ENCODE assay signal across 17 cellular contexts in the genomic region with DNA sequence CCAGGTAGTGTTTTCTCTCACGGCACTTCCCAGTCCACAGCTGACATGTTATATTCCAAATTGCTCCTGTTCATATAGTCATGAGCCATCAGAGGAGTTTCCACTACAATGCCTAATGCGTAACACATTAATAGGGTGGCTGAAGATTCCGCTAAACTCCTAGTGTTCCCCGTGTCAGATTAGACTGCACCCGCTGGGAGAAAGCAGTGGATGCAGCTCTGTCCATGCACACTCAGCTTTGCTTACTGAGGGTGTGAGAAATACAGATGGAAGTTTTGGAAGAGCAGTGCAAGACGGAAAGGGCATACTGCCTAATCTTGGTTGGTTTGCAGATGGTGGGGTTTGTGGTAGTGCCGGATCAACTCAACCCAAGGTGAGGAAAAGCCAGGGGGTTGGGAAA. TPM values are rescaled to one million over a fixed set of nuclear protein-coding genes. Genes with fewer than 3 reads are reported as not detected.
DNase-seq lines count a peak whose midpoint lies in the region; ATAC-seq and TF ChIP-seq lines count a peak whose summit lies in the region.
"Had no signal": no experiment of that assay in that cellular context is flagged by ENCODE, and none has a peak within 500 bp of the region (broad histone marks: within the 10 kb centered on the region; RNA-seq: fewer than 3 reads in every experiment).

No MANE protein-coding gene starts in this region.

- H3K9me3 ChIP-seq in breast epithelium (no peaks in the 10 kb centered on the region), mammary epithelial cell (replicated peaks; ENCODE audit: insufficient read depth, low read length) (no peaks in the 10 kb centered on the region), testis (no peaks in the 10 kb centered on the region)

- TF ChIP-seq CTCF in breast epithelium (IDR thresholded peaks at IDR 0.05) (no peak), mammary epithelial cell (conservative IDR thresholded peaks at IDR 0.05 in 1 of 2, IDR thresholded peaks at IDR 0.05 in 1 of 2; ENCODE audit: extremely low read depth in 1 of 2, insufficient read depth in 1 of 2, low read depth in 1 of 2, low read length in 2 of 2) (no peak), brain (conservative IDR thresholded peaks at IDR 0.05) (no peak), nephron (IDR thresholded peaks at IDR 0.05; ENCODE audit: unreplicated experiment in 3 of 3) (no peak), testis (IDR thresholded peaks at IDR 0.05) (no peak)

- H3K9me3 Mint-ChIP-seq in brain (no peaks in the 10 kb centered on the region), nephron (no peaks in the 10 kb centered on the region)

- no TSS peak for BruUV-seq in mammary epithelial cell (replicated peaks; lab: Mats Ljungman, UMichigan)

- H3K79me2 ChIP-seq in mammary epithelial cell (ENCODE audit: insufficient read depth, low read length) = no peaks in the 10 kb centered on the region

- H3K4me3 ChIP-seq in breast epithelium (no peak overlapping the region), mammary epithelial cell (replicated peaks in 1 of 3; ENCODE audit: insufficient read depth in 1 of 3, low read depth in 2 of 3, low read length in 3 of 3) (no peak overlapping the region), testis (no peak overlapping the region)

- H3K4me3 Mint-ChIP-seq in brain (peak overlapping the region in 4 of 5 experiments; percentile 12 to 73 (median 36)), nephron (peak overlapping the region in 2 of 3 experiments; percentile 45 to 60)

- H3K4me1 Mint-ChIP-seq in brain (peaks cover 71% of the 10 kb centered on the region), nephron (peaks cover 25% of the 10 kb centered on the region)

- H3K27ac Mint-ChIP-seq in brain = peak overlapping the region; percentile 5 to 99 (median 86)
- peak overlapping the region; percentile 24 to 68 (median 34) for H3K27ac Mint-ChIP-seq in nephron

- H3K36me3 Mint-ChIP-seq in brain (peaks cover 20% of the 10 kb centered on the region), nephron (ENCODE audit: low read depth) (no peaks in the 10 kb centered on the region)

- dilution Hi-C loops in mammary epithelial cell (cut with HindIII; ENCODE audit: low sequenced_read_pairs) = no loop called here

- H3K4me2 ChIP-seq in mammary epithelial cell (ENCODE audit: insufficient read depth, low read depth, low read length) = no peak overlapping the region

- H4K20me1 ChIP-seq in mammary epithelial cell (ENCODE audit: insufficient read depth, low read length) = no peaks in the 10 kb centered on the region

- H3K27ac ChIP-seq in breast epithelium (peak overlapping the region; percentile 52 to 70), mammary epithelial cell (ENCODE audit: insufficient read depth, low read depth, low read length) (no peak overlapping the region), testis (peak overlapping the region; percentile 57 to 99)
- H3K27ac ChIP-seq: C4-2B, HL-60 had no signal

- H3K36me3 ChIP-seq in breast epithelium (no peaks in the 10 kb centered on the region), mammary epithelial cell (ENCODE audit: insufficient read depth, low read length) (no peaks in the 10 kb centered on the region), testis (ENCODE audit: low read depth, missing control alignments) (no peaks in the 10 kb centered on the region)

- DNase-seq in breast epithelium (ENCODE audit: low spot score in 2 of 2) (no peak), mammary epithelial cell (no peak), testis (no peak), Right ventricle myocardium superior (no peak)
- DNase-seq: COR-L47, DMS153, EL, HCEC 1CT, NCI-H1105, NCI-H1694 treated with DMSO at 0.1 percent for 48 hours, NCI-H226, NCI-H524 treated with DMSO at 0.1 percent for 48 hours had no signal

- TF ChIP-seq POLR2A in breast epithelium (IDR thresholded peaks at IDR 0.05) (no peak), testis (IDR thresholded peaks at IDR 0.05) (no peak)

- peaks cover 8 to 13% of the 10 kb centered on the region in 2 donors for H3K4me1 ChIP-seq in breast epithelium
- peaks cover 24% of the 10 kb centered on the region for H3K4me1 ChIP-seq in mammary epithelial cell (ENCODE audit: insufficient read depth, low read length)
- H3K4me1 ChIP-seq in testis = peaks cover 48% of the 10 kb centered on the region

- ATAC-seq in HG02840 (IDR thresholded peaks at IDR 0.05; ENCODE audit: low FRiP score, unreplicated experiment) (no peak), Right ventricle myocardium superior (ENCODE audit: poor library complexity) (no peak)

- intact Hi-C loops in breast epithelium (cut with DNase I; ENCODE audit: low total_unique reads) (no loop called here), mammary epithelial cell (cut with micrococcal nuclease) (no loop called here), testis (cut with DNase I; ENCODE audit: low total_unique reads) (no loop called here), Right ventricle myocardium superior (cut with DNase I) (loop anchor here (2.0 kb wide), 1 partner anchor 32 kb away; no protein-coding TSS in a partner anchor)

- H3K27me3 Mint-ChIP-seq in brain (no peaks in the 10 kb centered on the region), nephron (ENCODE audit: low read depth) (peaks cover 13% of the 10 kb centered on the region)

- H2AFZ ChIP-seq in mammary epithelial cell (ENCODE audit: low read depth, low read length) = no peak overlapping the region

- H3K27me3 ChIP-seq in breast epithelium (no peaks in the 10 kb centered on the region), mammary epithelial cell (ENCODE audit: insufficient read depth, low read length) (no peaks in the 10 kb centered on the region), testis (no peaks in the 10 kb centered on the region)

- CTCF ChIA-PET in mammary epithelial cell (lab: Charles Lee; ENCODE audit: low non-redundant PET) = no interaction called here

- no peak overlapping the region for H3K9ac ChIP-seq in mammary epithelial cell (ENCODE audit: insufficient read depth, low read length)

- in situ Hi-C loops in mammary epithelial cell (cut with MboI; ENCODE audit: low sequenced_read_pairs in 2 of 2) = no loop called here

- WGBS in mammary epithelial cell (ENCODE audit: low coverage, missing lambda C conversion rate) = 94% methylated on average over 7 of the region's 7 CpGs
- WGBS in testis, 2 donors = 84 to 88% methylated on average over 7 of the region's 7 CpGs

RNA-seq across cellular contexts. Expression of a gene that starts 5.6 kb away (rescaled TPM):
- total RNA-seq in breast epithelium (10 to 100 TPM in 1 of 3 donors, 1 to 10 TPM in 2; 8.2 to 11.6 (median 9.4) TPM), mammary epithelial cell (1 to 10 TPM; 3.7 to 5.3 TPM), testis (10 to 100 TPM; 30.4 to 43.5 TPM), Right ventricle myocardium superior (6.7 TPM)
- polyA plus RNA-seq in mammary epithelial cell (2.9 TPM), brain (ENCODE audit: insufficient read depth, low read depth, low replicate concordance) (22.2 TPM), testis (ENCODE audit: insufficient read depth, low read depth, low replicate concordance) (39.2 TPM)
- not detected for polyA minus RNA-seq in mammary epithelial cell

RNA-seq across cellular contexts. Expression of a gene that starts 9.5 kb away (rescaled TPM):
- 10 to 100 TPM; 28.8 to 55.5 (median 48.2) TPM for total RNA-seq in breast epithelium
- total RNA-seq in mammary epithelial cell = 10 to 100 TPM; 22.0 to 63.9 TPM
- 24.6 TPM for polyA plus RNA-seq in mammary epithelial cell
- 28.2 TPM for polyA minus RNA-seq in mammary epithelial cell
- 35.7 TPM for polyA plus RNA-seq in brain (ENCODE audit: insufficient read depth, low read depth, low replicate concordance)
- total RNA-seq in testis = 10 to 100 TPM; 78.0 to 85.1 TPM
- 46.8 TPM for polyA plus RNA-seq in testis (ENCODE audit: insufficient read depth, low read depth, low replicate concordance)
- 37.3 TPM for total RNA-seq in Right ventricle myocardium superior

RNA-seq across cellular contexts. Expression of a gene that starts 11.2 kb away (rescaled TPM):
- total RNA-seq in breast epithelium (10 to 100 TPM; 10.8 to 15.4 (median 12.0) TPM), mammary epithelial cell (10 to 100 TPM; 13.0 to 19.9 TPM), testis (10 to 100 TPM; 31.7 to 37.7 TPM), Right ventricle myocardium superior (6.5 TPM)
- polyA plus RNA-seq in mammary epithelial cell (27.4 TPM), brain (ENCODE audit: insufficient read depth, low read depth, low replicate concordance) (11.5 TPM), testis (ENCODE audit: insufficient read depth, low read depth, low replicate concordance) (71.6 TPM)
- polyA minus RNA-seq in mammary epithelial cell = 29.3 TPM

RNA-seq across cellular contexts. Expression of a gene that starts 24.2 kb away (rescaled TPM):
- total RNA-seq in breast epithelium (10 to 100 TPM; 45.9 to 87.2 (median 74.1) TPM), mammary epithelial cell (100 to 1,000 TPM in 1 of 2 donors, 10 to 100 TPM in 1; 43.0 to 148 TPM), testis (100 to 1,000 TPM; 194 TPM), Right ventricle myocardium superior (67.7 TPM)
- polyA plus RNA-seq in mammary epithelial cell (154 TPM), brain (ENCODE audit: insufficient read depth, low read depth, low replicate concordance) (137 TPM), testis (ENCODE audit: insufficient read depth, low read depth, low replicate concordance) (222 TPM)
- 91.6 TPM for polyA minus RNA-seq in mammary epithelial cell

RNA-seq across cellular contexts. Expression of a gene that starts 55.6 kb away (rescaled TPM):
- total RNA-seq in breast epithelium = 10 to 100 TPM in 2 of 3 donors, 1 to 10 TPM in 1; 6.4 to 53.7 (median 52.1) TPM
- total RNA-seq in mammary epithelial cell = 1 to 10 TPM; 4.2 to 5.1 TPM
- polyA plus RNA-seq in mammary epithelial cell = 1.7 TPM
- not detected for polyA minus RNA-seq in mammary epithelial cell
- polyA plus RNA-seq in brain (ENCODE audit: insufficient read depth, low read depth, low replicate concordance) = 298 TPM
- total RNA-seq in testis = 10 to 100 TPM; 56.6 to 93.8 TPM
- 37.3 TPM for polyA plus RNA-seq in testis (ENCODE audit: insufficient read depth, low read depth, low replicate concordance)
- 10.3 TPM for total RNA-seq in Right ventricle myocardium superior
